Comparison of ENCODE assay signal across 8 cellular contexts in the genomic region with DNA sequence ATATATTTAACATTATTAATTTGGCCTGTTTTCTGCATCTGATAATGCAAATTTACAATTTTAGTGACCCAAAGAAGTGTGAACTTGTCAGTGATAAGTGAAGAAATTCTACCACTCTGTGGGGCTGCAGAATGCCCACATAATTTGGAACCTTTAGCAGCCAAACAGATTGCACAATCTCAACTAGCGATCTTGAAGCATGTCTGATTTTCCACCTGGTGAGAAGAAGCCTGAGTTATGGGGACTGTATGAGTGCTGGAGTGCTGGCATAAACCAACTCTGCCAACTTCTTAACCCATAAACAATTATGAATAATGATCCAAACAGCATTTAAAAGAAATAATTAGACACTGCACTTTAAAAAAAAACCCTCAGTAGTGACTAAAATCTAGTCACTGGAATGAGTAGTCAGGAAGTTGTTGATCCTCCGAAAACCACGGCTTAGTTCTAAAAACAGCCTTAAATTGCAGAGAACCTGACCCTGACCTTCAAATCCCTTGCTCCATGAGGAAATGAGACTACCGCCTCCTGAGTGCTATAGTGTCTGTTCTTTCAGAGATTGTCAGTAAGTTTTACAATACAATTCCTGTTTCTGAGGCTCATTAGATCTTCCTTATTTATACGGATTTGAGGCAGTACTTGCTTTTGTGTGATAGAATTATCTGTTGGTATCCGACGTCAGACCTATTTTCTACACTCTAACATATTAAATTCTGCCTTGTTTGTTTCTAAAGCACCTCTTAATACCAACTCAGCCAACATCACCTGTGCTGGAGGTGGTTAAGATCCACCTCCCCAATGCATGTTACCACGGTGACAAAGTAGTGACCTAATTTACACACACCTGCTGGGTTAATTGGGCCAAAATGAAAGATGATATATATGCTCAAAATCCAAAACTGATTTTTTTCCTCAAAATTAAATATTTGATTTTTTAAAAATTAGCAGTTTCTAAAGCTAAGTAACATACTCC.
A peak's percentile ranks its signal among the peaks of the same experiment; 100 is the strongest.
DNase-seq lines count a peak whose midpoint lies in the region; ATAC-seq, FAIRE-seq and TF ChIP-seq lines count a peak whose summit lies in the region.

No MANE protein-coding gene starts in this region.

- no peaks in the 10 kb centered on the region for H3K4me1 Mint-ChIP-seq in glutamatergic neuron (ENCODE audit: low read depth, unreplicated experiment)

- no peaks in the 10 kb centered on the region for H3K36me3 Mint-ChIP-seq in glutamatergic neuron (ENCODE audit: unreplicated experiment)

- intact Hi-C loops in kidney (cut with DNase I): no loop called here

- no peak for FAIRE-seq in kidney (lab: Jason Lieb, UNC)

- H3K4me3 Mint-ChIP-seq in glutamatergic neuron (ENCODE audit: unreplicated experiment): no peak overlapping the region

- no peak for TF ChIP-seq CTCF in kidney (IDR thresholded peaks at IDR 0.05; ENCODE audit: borderline replicate concordance, extremely low read depth, insufficient read depth)
- TF ChIP-seq CTCF in glutamatergic neuron (IDR thresholded peaks at IDR 0.05; ENCODE audit: partially characterized antibody, unreplicated experiment): no peak

- peak; percentile 74 for ATAC-seq in GM19452 (IDR thresholded peaks at IDR 0.05; ENCODE audit: unreplicated experiment)
- peak; percentile 85 for ATAC-seq in HG03354 (IDR thresholded peaks at IDR 0.05; ENCODE audit: poor library complexity, severe bottlenecking, unreplicated experiment)

- peak overlapping the region; percentile 28 to 52 for H3K27ac ChIP-seq in kidney (ENCODE audit: low read depth in 2 of 2, low read length in 2 of 2)

- no peak overlapping the region for H3K27ac Mint-ChIP-seq in glutamatergic neuron (ENCODE audit: unreplicated experiment)

- H3K4me1 ChIP-seq in kidney (ENCODE audit: control insufficient read depth in 1 of 2, insufficient read depth in 1 of 2, low read depth in 1 of 2, low read length in 2 of 2): peaks cover 8 to 19% of the 10 kb centered on the region in 2 donors

- no peaks in the 10 kb centered on the region for H3K27me3 Mint-ChIP-seq in glutamatergic neuron (ENCODE audit: unreplicated experiment)

- DNase-seq in COLO829 (ENCODE audit: low spot score) (peak; percentile 21), RPMI7951 (ENCODE audit: low read depth) (peak; percentile 75), kidney (no peak), glutamatergic neuron (no peak), activated gamma-delta T cell treated with Interleukin-2 at 50 U/mL for 16 hours (no peak), NCI-H82 treated with DMSO at 0.1 percent for 48 hours (lab: John Stamatoyannopoulos, UW; ENCODE audit: unreplicated experiment) (no peak)

- H3K9me3 ChIP-seq in kidney (ENCODE audit: control insufficient read depth in 1 of 2, low read length in 2 of 2): no peaks in the 10 kb centered on the region

- peak overlapping the region in 1 of 2 donors; percentile 12 for H3K4me3 ChIP-seq in kidney (ENCODE audit: low read length in 2 of 2)

- no peak overlapping the region for H3K9ac ChIP-seq in kidney (ENCODE audit: low read length in 2 of 2)

- H3K9me3 Mint-ChIP-seq in glutamatergic neuron (ENCODE audit: unreplicated experiment): no peaks in the 10 kb centered on the region

- H3K36me3 ChIP-seq in kidney (ENCODE audit: control insufficient read depth in 1 of 2, insufficient read depth in 2 of 2, low read length in 2 of 2): no peaks in the 10 kb centered on the region

Comparison
In these comparisons a context has a peak if more than half of its experiments do, and no peak if none do; other contexts are left out.
1. DNase-seq: peak in COLO829 (single experiment) and RPMI7951 (single experiment); none in kidney (single experiment), glutamatergic neuron (single experiment), activated gamma-delta T cell treated with Interleukin-2 at 50 U/mL for 16 hours (single experiment) and NCI-H82 treated with DMSO at 0.1 percent for 48 hours (single experiment).